1 cellular context compared by ENCODE assay signal in the genomic region with DNA sequence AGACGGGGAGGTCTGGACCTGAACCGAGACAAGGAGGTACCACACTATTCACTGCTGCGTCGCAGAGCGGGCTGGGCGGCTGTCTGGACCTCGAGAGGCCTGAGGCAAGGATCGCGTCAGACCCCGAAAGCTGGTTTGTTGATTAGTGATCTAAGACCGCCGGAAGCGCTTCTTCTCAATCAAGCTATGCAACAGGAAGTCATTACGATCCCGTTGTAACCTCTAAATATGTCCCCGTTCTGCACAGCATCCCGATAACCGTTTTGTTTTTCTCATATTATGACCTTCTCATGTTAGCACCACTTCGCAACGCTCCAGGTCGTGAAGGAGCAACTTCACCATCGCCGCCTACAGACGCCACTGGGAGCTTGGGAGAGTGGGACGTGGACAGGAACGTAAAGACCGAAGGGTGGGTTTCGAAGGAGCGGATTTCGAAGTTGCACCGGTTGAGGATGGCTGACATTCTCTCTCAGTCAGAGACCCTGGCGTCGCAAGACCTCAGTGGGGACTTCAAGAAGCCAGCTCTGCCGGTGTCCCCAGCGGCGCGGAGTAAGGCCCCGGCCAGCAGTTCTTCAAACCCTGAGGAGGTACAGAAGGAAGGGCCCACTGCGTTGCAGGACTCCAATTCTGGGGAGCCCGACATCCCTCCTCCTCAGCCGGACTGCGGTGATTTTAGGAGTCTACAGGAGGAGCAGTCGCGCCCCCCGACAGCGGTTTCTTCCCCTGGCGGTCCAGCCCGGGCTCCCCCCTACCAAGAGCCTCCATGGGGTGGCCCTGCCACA.
TF ChIP-seq lines count a peak whose summit lies in the region.

A gene with protein sequence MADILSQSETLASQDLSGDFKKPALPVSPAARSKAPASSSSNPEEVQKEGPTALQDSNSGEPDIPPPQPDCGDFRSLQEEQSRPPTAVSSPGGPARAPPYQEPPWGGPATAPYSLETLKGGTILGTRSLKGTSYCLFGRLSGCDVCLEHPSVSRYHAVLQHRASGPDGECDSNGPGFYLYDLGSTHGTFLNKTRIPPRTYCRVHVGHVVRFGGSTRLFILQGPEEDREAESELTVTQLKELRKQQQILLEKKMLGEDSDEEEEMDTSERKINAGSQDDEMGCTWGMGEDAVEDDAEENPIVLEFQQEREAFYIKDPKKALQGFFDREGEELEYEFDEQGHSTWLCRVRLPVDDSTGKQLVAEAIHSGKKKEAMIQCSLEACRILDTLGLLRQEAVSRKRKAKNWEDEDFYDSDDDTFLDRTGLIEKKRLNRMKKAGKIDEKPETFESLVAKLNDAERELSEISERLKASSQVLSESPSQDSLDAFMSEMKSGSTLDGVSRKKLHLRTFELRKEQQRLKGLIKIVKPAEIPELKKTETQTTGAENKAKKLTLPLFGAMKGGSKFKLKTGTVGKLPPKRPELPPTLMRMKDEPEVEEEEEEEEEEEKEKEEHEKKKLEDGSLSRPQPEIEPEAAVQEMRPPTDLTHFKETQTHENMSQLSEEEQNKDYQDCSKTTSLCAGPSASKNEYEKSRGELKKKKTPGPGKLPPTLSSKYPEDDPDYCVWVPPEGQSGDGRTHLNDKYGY (plus strand): TSS at position 427 of the 782 bp plus-strand sequence. CDS start 26 bp downstream, at position 453.
A gene with protein sequence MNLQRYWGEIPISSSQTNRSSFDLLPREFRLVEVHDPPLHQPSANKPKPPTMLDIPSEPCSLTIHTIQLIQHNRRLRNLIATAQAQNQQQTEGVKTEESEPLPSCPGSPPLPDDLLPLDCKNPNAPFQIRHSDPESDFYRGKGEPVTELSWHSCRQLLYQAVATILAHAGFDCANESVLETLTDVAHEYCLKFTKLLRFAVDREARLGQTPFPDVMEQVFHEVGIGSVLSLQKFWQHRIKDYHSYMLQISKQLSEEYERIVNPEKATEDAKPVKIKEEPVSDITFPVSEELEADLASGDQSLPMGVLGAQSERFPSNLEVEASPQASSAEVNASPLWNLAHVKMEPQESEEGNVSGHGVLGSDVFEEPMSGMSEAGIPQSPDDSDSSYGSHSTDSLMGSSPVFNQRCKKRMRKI (minus strand): TSS at position 152 of the 782 bp plus-strand sequence. CDS start 1,422 bp downstream, outside the sequence.

TF ChIP-seq in K562, 482 proteins besides CTCF, POLR2A, EP300 and RAD21 (continued from another document and continues in another):
- TF ChIP-seq MEF2D (tag; conservative IDR thresholded peaks at IDR 0.05; ENCODE audit: low read depth) (peak; percentile 63; the same call in 1 of the 2 replicates), ZNF175 (CRISPR knock-in tag; IDR thresholded peaks at IDR 0.05; ENCODE audit: low read depth) (0 out of 2 replicates have a peak, but pooled peaks have one; percentile 49), SIX5 (IDR thresholded peaks at IDR 0.05; ENCODE audit: borderline replicate concordance in 1 of 2, insufficient read depth in 1 of 2, low read depth in 1 of 2, low read length in 2 of 2) (peak; percentile 48 to 55; a peak in 3 of 4 replicates), NR1H2 (CRISPR knock-in tag; IDR thresholded peaks at IDR 0.05) (0 out of 2 replicates have a peak, but pooled peaks have one; percentile 69), PURB (CRISPR knock-in tag; IDR thresholded peaks at IDR 0.05; ENCODE audit: low read depth) (no peak), FOSL1 (tag; conservative IDR thresholded peaks at IDR 0.05) (0 out of 2 replicates have a peak, but pooled peaks have one; percentile 31), TAF1 (IDR thresholded peaks at IDR 0.05; ENCODE audit: control insufficient read depth, extremely low read depth, insufficient read depth, low read length, severe bottlenecking) (peak; percentile 94), COPS2 (conservative IDR thresholded peaks at IDR 0.05) (no peak), ZNF184 (CRISPR knock-in tag; IDR thresholded peaks at IDR 0.05) (no peak), FIP1L1 (IDR thresholded peaks at IDR 0.05; ENCODE audit: low read depth, low read length, poor library complexity, severe bottlenecking) (no peak), ZNF41 (CRISPR knock-in tag; conservative IDR thresholded peaks at IDR 0.05) (no peak), ARHGAP35 (IDR thresholded peaks at IDR 0.05; ENCODE audit: partially characterized antibody) (no peak), HDGF (IDR thresholded peaks at IDR 0.05) (no peak), ZNF57 (CRISPR knock-in tag; IDR thresholded peaks at IDR 0.05) (no peak), KDM2B (CRISPR knock-in tag; IDR thresholded peaks at IDR 0.05) (0 out of 2 replicates have a peak, but pooled peaks have one; percentile 46), ZNF324 (CRISPR knock-in tag; IDR thresholded peaks at IDR 0.05) (no peak), POLR2AphosphoS2 (IDR thresholded peaks at IDR 0.05; ENCODE audit: low read length) (no peak), CEBPG (CRISPR knock-in tag; IDR thresholded peaks at IDR 0.05) (peak; percentile 72), CEBPG (tag; conservative IDR thresholded peaks at IDR 0.05 in 1 of 2, IDR thresholded peaks at IDR 0.05 in 1 of 2) (peak in 1 of 2 experiments; percentile 91; a peak in 3 of 4 replicates), POLR3G (IDR thresholded peaks at IDR 0.05; ENCODE audit: extremely low read depth, insufficient read length, insufficient replicate concordance) (no peak), KHSRP (IDR thresholded peaks at IDR 0.05) (peak; percentile 70; the same call in 1 of the 2 replicates), GTF2A2 (tag; IDR thresholded peaks at IDR 0.05) (peak; percentile 94), ESRRA (IDR thresholded peaks at IDR 0.05; ENCODE audit: borderline replicate concordance, low read depth) (peak; percentile 84), MYNN (IDR thresholded peaks at IDR 0.05) (no peak), MYNN (CRISPR knock-in tag; IDR thresholded peaks at IDR 0.05) (no peak), ZC3H4 (CRISPR knock-in tag; IDR thresholded peaks at IDR 0.05; ENCODE audit: borderline replicate concordance) (no peak), PCBP2 (IDR thresholded peaks at IDR 0.05; ENCODE audit: low read depth, low read length, poor library complexity, severe bottlenecking) (no peak), SRF (CRISPR knock-in tag; IDR thresholded peaks at IDR 0.05) (no peak), NR2F6 (CRISPR knock-in tag; IDR thresholded peaks at IDR 0.05) (no peak), SMARCB1 (IDR thresholded peaks at IDR 0.05; ENCODE audit: insufficient read length, low read depth) (no peak), SMARCE1 (IDR thresholded peaks at IDR 0.05) (no peak; the same call in 1 of the 2 replicates), MAFG (tag; conservative IDR thresholded peaks at IDR 0.05) (no peak), FOXK2 (conservative IDR thresholded peaks at IDR 0.05 in 1 of 2, IDR thresholded peaks at IDR 0.05 in 1 of 2; ENCODE audit: low read depth in 2 of 2) (peak; percentile 93 to 96), PHTF2 (CRISPR knock-in tag; IDR thresholded peaks at IDR 0.05) (no peak), TSC22D4 (tag; IDR thresholded peaks at IDR 0.05) (no peak), RFX5 (IDR thresholded peaks at IDR 0.05; ENCODE audit: low read depth, low read length) (no peak), BRF1 (IDR thresholded peaks at IDR 0.05; ENCODE audit: borderline replicate concordance, extremely low read depth, insufficient read length) (no peak), ZNF551 (CRISPR knock-in tag; IDR thresholded peaks at IDR 0.05) (no peak), TAF15 (IDR thresholded peaks at IDR 0.05; ENCODE audit: low read depth, low read length) (no peak), HNRNPH1 (optimal IDR thresholded peaks at IDR 0.05; ENCODE audit: low read depth, low read length) (no peak), RBM34 (IDR thresholded peaks at IDR 0.05; ENCODE audit: borderline replicate concordance, insufficient read depth, low read length) (no peak)
- TF ChIP-seq, protein P1, sequence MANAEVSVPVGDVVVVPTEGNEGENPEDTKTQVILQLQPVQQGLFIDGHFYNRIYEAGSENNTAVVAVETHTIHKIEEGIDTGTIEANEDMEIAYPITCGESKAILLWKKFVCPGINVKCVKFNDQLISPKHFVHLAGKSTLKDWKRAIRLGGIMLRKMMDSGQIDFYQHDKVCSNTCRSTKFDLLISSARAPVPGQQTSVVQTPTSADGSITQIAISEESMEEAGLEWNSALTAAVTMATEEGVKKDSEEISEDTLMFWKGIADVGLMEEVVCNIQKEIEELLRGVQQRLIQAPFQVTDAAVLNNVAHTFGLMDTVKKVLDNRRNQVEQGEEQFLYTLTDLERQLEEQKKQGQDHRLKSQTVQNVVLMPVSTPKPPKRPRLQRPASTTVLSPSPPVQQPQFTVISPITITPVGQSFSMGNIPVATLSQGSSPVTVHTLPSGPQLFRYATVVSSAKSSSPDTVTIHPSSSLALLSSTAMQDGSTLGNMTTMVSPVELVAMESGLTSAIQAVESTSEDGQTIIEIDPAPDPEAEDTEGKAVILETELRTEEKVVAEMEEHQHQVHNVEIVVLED (CRISPR knock-in tag; IDR thresholded peaks at IDR 0.05) = no peak
- TF ChIP-seq, protein P2, sequence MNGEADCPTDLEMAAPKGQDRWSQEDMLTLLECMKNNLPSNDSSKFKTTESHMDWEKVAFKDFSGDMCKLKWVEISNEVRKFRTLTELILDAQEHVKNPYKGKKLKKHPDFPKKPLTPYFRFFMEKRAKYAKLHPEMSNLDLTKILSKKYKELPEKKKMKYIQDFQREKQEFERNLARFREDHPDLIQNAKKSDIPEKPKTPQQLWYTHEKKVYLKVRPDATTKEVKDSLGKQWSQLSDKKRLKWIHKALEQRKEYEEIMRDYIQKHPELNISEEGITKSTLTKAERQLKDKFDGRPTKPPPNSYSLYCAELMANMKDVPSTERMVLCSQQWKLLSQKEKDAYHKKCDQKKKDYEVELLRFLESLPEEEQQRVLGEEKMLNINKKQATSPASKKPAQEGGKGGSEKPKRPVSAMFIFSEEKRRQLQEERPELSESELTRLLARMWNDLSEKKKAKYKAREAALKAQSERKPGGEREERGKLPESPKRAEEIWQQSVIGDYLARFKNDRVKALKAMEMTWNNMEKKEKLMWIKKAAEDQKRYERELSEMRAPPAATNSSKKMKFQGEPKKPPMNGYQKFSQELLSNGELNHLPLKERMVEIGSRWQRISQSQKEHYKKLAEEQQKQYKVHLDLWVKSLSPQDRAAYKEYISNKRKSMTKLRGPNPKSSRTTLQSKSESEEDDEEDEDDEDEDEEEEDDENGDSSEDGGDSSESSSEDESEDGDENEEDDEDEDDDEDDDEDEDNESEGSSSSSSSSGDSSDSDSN (IDR thresholded peaks at IDR 0.05; ENCODE audit: borderline replicate concordance in 1 of 2, low read depth in 2 of 2, low read length in 2 of 2) = peak; percentile 22 to 78; a peak in 1 of 4 replicates
- TF ChIP-seq, protein P3, sequence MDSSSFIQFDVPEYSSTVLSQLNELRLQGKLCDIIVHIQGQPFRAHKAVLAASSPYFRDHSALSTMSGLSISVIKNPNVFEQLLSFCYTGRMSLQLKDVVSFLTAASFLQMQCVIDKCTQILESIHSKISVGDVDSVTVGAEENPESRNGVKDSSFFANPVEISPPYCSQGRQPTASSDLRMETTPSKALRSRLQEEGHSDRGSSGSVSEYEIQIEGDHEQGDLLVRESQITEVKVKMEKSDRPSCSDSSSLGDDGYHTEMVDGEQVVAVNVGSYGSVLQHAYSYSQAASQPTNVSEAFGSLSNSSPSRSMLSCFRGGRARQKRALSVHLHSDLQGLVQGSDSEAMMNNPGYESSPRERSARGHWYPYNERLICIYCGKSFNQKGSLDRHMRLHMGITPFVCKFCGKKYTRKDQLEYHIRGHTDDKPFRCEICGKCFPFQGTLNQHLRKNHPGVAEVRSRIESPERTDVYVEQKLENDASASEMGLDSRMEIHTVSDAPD (CRISPR knock-in tag; IDR thresholded peaks at IDR 0.05) = no peak
- TF ChIP-seq, protein P4, sequence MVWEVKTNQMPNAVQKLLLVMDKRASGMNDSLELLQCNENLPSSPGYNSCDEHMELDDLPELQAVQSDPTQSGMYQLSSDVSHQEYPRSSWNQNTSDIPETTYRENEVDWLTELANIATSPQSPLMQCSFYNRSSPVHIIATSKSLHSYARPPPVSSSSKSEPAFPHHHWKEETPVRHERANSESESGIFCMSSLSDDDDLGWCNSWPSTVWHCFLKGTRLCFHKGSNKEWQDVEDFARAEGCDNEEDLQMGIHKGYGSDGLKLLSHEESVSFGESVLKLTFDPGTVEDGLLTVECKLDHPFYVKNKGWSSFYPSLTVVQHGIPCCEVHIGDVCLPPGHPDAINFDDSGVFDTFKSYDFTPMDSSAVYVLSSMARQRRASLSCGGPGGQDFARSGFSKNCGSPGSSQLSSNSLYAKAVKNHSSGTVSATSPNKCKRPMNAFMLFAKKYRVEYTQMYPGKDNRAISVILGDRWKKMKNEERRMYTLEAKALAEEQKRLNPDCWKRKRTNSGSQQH (CRISPR knock-in tag; IDR thresholded peaks at IDR 0.05) = no peak
- TF ChIP-seq, protein P5, sequence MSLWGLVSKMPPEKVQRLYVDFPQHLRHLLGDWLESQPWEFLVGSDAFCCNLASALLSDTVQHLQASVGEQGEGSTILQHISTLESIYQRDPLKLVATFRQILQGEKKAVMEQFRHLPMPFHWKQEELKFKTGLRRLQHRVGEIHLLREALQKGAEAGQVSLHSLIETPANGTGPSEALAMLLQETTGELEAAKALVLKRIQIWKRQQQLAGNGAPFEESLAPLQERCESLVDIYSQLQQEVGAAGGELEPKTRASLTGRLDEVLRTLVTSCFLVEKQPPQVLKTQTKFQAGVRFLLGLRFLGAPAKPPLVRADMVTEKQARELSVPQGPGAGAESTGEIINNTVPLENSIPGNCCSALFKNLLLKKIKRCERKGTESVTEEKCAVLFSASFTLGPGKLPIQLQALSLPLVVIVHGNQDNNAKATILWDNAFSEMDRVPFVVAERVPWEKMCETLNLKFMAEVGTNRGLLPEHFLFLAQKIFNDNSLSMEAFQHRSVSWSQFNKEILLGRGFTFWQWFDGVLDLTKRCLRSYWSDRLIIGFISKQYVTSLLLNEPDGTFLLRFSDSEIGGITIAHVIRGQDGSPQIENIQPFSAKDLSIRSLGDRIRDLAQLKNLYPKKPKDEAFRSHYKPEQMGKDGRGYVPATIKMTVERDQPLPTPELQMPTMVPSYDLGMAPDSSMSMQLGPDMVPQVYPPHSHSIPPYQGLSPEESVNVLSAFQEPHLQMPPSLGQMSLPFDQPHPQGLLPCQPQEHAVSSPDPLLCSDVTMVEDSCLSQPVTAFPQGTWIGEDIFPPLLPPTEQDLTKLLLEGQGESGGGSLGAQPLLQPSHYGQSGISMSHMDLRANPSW (CRISPR knock-in tag; IDR thresholded peaks at IDR 0.05) = no peak
- TF ChIP-seq, protein P6, sequence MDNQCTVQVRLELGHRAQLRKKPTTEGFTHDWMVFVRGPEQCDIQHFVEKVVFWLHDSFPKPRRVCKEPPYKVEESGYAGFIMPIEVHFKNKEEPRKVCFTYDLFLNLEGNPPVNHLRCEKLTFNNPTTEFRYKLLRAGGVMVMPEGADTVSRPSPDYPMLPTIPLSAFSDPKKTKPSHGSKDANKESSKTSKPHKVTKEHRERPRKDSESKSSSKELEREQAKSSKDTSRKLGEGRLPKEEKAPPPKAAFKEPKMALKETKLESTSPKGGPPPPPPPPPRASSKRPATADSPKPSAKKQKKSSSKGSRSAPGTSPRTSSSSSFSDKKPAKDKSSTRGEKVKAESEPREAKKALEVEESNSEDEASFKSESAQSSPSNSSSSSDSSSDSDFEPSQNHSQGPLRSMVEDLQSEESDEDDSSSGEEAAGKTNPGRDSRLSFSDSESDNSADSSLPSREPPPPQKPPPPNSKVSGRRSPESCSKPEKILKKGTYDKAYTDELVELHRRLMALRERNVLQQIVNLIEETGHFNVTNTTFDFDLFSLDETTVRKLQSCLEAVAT (IDR thresholded peaks at IDR 0.05) = 0 out of 4 replicates have a peak, but pooled peaks of 1 of the 2 experiments have one; percentile 69
